1 cellular context compared by ENCODE assay signal in the genomic region with DNA sequence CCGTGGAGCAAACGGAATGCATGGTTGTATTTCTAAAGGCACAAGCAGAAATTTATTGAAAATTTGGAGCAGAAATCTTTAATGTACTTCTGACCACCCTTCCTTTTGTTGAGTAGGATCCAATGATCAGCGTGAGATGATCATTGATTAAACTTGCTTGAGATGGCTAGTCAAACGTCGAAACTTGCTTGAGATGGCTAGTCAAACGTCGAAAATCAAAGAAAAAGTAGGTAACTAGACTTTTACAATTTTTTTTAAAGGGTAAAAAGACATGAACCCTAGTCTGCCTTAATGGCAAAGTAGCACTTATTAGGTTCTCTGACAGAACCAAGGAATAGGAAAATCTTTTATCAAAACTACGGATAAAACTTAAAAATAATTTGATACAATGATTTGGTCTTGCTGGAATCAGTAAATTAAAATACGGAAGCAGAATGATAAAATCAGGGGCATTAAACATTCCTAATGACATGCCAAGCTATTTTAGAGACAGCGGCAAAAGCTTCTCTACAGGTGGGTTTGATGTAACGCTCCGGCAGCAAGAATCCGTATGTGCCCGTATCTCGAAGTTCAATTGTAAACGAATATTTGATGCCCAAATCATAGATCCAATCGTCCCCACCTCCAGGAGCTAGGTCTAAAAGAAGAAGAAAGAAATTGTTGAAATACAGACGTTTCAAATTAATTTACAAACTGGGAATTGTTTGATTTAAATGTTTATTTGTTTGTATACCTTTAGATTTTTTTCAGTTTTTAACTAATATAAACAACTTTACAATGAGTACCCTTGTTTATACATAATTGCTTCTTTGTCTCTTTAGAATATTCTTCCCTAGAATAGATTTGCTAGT.
TF ChIP-seq lines count a peak whose summit lies in the region.

No MANE protein-coding gene starts in this region.

TF ChIP-seq in liver, 16 proteins besides CTCF, POLR2A, EP300 and RAD21 (continued from another document):
- TF ChIP-seq, protein P1, sequence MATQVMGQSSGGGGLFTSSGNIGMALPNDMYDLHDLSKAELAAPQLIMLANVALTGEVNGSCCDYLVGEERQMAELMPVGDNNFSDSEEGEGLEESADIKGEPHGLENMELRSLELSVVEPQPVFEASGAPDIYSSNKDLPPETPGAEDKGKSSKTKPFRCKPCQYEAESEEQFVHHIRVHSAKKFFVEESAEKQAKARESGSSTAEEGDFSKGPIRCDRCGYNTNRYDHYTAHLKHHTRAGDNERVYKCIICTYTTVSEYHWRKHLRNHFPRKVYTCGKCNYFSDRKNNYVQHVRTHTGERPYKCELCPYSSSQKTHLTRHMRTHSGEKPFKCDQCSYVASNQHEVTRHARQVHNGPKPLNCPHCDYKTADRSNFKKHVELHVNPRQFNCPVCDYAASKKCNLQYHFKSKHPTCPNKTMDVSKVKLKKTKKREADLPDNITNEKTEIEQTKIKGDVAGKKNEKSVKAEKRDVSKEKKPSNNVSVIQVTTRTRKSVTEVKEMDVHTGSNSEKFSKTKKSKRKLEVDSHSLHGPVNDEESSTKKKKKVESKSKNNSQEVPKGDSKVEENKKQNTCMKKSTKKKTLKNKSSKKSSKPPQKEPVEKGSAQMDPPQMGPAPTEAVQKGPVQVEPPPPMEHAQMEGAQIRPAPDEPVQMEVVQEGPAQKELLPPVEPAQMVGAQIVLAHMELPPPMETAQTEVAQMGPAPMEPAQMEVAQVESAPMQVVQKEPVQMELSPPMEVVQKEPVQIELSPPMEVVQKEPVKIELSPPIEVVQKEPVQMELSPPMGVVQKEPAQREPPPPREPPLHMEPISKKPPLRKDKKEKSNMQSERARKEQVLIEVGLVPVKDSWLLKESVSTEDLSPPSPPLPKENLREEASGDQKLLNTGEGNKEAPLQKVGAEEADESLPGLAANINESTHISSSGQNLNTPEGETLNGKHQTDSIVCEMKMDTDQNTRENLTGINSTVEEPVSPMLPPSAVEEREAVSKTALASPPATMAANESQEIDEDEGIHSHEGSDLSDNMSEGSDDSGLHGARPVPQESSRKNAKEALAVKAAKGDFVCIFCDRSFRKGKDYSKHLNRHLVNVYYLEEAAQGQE (IDR thresholded peaks at IDR 0.05): no peak
- no peak for TF ChIP-seq MAX (IDR thresholded peaks at IDR 0.05)
